ENCODE assay signal across 8 cellular contexts in the genomic region with DNA sequence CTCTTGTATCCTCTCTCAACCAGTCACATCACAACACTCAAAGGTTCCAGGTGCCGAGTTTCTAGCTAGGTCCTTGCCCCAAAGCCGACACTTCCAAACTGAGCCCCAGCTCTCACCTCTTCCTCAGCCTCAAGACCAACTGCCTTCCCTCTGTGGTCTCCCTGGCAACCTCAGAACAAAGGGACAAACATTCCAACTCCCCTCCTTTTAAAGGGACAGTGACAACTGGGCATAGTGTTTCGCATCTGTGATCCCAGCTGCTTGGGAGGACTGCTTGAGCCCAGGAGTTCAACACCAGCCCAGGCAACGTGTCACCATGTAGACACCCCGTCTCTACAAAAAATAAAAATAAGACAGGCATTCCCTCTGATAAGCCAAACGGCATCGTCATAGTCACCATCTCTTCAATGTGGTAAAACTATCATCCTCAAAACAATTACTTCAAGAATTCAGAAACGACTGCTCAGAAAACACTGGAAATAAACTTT. TPM values are rescaled to one million over a fixed set of nuclear protein-coding genes. Genes with fewer than 3 reads are reported as not detected.
DNase-seq lines count a peak whose midpoint lies in the region; ATAC-seq lines count a peak whose summit lies in the region.

No MANE protein-coding gene starts in this region.

- H3K36me3 ChIP-seq in aorta (ENCODE audit: control insufficient read depth in 1 of 2, insufficient read depth in 2 of 2, low read length in 1 of 2): peaks cover 0 to 10% of the 10 kb centered on the region in 2 donors

- intact Hi-C loops in aorta (cut with DNase I): no loop called here

- ATAC-seq in aorta (ENCODE audit: low FRiP score) (peak; percentile 72), HG02678 (IDR thresholded peaks at IDR 0.05; ENCODE audit: unreplicated experiment) (no peak), GM18870 (IDR thresholded peaks at IDR 0.05; ENCODE audit: unreplicated experiment) (no peak)

- WGBS in aorta, 2 donors: 24 to 30% methylated on average over 8 of the region's 8 CpGs

- H3K27me3 ChIP-seq in aorta (ENCODE audit: control insufficient read depth in 1 of 2, insufficient read depth in 2 of 2, low read length in 1 of 2): no peaks in the 10 kb centered on the region

- peak; percentile 37 for DNase-seq in CD1c-positive myeloid dendritic cell (ENCODE audit: extremely low spot score)
- DNase-seq in Kasumi-1 (lab: John Stamatoyannopoulos, UW): peak; percentile 72 to 82
- peak; percentile 74 for DNase-seq in astrocyte of the hippocampus (ENCODE audit: low read depth, low spot score)
- DNase-seq in islet precursor cell: peak; percentile 78
- DNase-seq in aorta: peak in 1 of 2 donors; percentile 48
- no peak for DNase-seq in activated CD8-positive, alpha-beta memory T cell treated with anti-CD3 and anti-CD28 coated beads for 24 hours

- H3K4me3 ChIP-seq in aorta (ENCODE audit: low read length in 2 of 2): no peak overlapping the region

- no peak overlapping the region for H3K27ac ChIP-seq in aorta (ENCODE audit: low read depth in 1 of 2, low read length in 2 of 2)

- no peaks in the 10 kb centered on the region for H3K9me3 ChIP-seq in aorta (ENCODE audit: control insufficient read depth, low read length)

- peaks cover 1 to 8% of the 10 kb centered on the region in 2 donors for H3K4me1 ChIP-seq in aorta (ENCODE audit: control insufficient read depth in 1 of 2, insufficient read depth in 2 of 2, low read length in 2 of 2)

RNA-seq across cellular contexts. Expression of gene DIDO1, which starts 11.3 kb away (rescaled TPM):
- total RNA-seq in aorta: 10 to 100 TPM; 45.8 to 64.2 TPM
- 10 to 100 TPM in 1 of 2 donors, 1 to 10 TPM in 1; 8.1 to 40.3 TPM for polyA plus RNA-seq in aorta

RNA-seq across cellular contexts. Expression of gene GID8, which starts 22.9 kb away (rescaled TPM):
- total RNA-seq in aorta: 10 to 100 TPM; 22.0 to 23.7 TPM
- 10 to 100 TPM in 1 of 2 donors, 1 to 10 TPM in 1; 8.9 to 15.0 TPM for polyA plus RNA-seq in aorta

RNA-seq across cellular contexts. Expression of gene SLC17A9, which starts 37.5 kb away (rescaled TPM):
- total RNA-seq in aorta: 10 to 100 TPM; 17.8 to 18.5 TPM
- 10 to 100 TPM in 1 of 2 donors, 1 to 10 TPM in 1; 5.3 to 54.5 TPM for polyA plus RNA-seq in aorta

RNA-seq across cellular contexts. Expression of gene TCFL5, which starts 53.4 kb away (rescaled TPM):
- total RNA-seq in aorta: 10 to 100 TPM in 1 of 2 donors, 1 to 10 TPM in 1; 4.9 to 10.7 TPM
- 1 to 10 TPM; 4.5 TPM for polyA plus RNA-seq in aorta
